15 cellular contexts compared by ENCODE assay signal in genomic region chr13:20708216-20708615, GRCh38.
"Had no signal": no experiment of that assay in that cellular context is flagged by ENCODE, and none has a peak within 500 bp of the region (broad histone marks: within the 10 kb centered on the region; RNA-seq: fewer than 3 reads in every experiment).

No MANE protein-coding gene starts in this region.

- H3K4me3 Mint-ChIP-seq: activated naive CD4-positive, alpha-beta T cell treated with anti-CD3 and anti-CD28 coated beads, Interleukin-2, amount 10 ng/mL, durations not matched to agents 7 days and 5 days; central memory CD8-positive, alpha-beta T cell; effector memory CD8-positive, alpha-beta T cell; stimulated activated effector memory CD8-positive, alpha-beta T cell treated with anti-CD3 and anti-CD28 coated beads, Interleukin-12 subunit alpha, Interleukin-12 subunit beta, amount 100 ng/mL, for 72 hours; T-helper 1 cell treated with Interleukin-12 subunit alpha and Interleukin-12 subunit beta and Interleukin-4 antibody, amounts not matched to agents 30 μg/mL and 1 μg/mL, for 36 hours had no signal

- H3K27ac Mint-ChIP-seq: activated naive CD4-positive, alpha-beta T cell treated with anti-CD3 and anti-CD28 coated beads, Interleukin-2, amount 10 ng/mL, durations not matched to agents 7 days and 5 days; effector memory CD8-positive, alpha-beta T cell; stimulated activated effector memory CD8-positive, alpha-beta T cell treated with anti-CD3 and anti-CD28 coated beads, Interleukin-12 subunit alpha, Interleukin-12 subunit beta, amount 100 ng/mL, for 72 hours; T-helper 1 cell treated with Interleukin-12 subunit alpha and Interleukin-12 subunit beta and Interleukin-4 antibody, amounts not matched to agents 30 μg/mL and 1 μg/mL, for 36 hours had no signal

- DNase-seq: activated CD4-positive, alpha-beta T cell treated with anti-CD3 and anti-CD28 coated beads for 1 hour; activated CD4-positive, alpha-beta T cell treated with anti-CD3 and anti-CD28 coated beads, Interleukin-2, amount 50 U/mL, for 48 hours; activated naive CD4-positive, alpha-beta T cell treated with anti-CD3 and anti-CD28 coated beads, Interleukin-2, amount 10 ng/mL, durations not matched to agents 7 days and 5 days; effector memory CD8-positive, alpha-beta T cell; SIG-M5; stimulated activated CD4-positive, alpha-beta T cell treated with anti-CD3 and anti-CD28 coated beads, Interleukin-12 subunit alpha, Interleukin-12 subunit beta, amount 100 ng/mL, for 4 hours; stimulated activated CD4-positive, alpha-beta T cell treated with anti-CD3 and anti-CD28 coated beads, Interleukin-2, amount 100 ng/mL, for 24 hours had no signal

- H3K36me3 ChIP-seq: ovary, sigmoid colon, tibial nerve had no signal

- ATAC-seq: body of pancreas; effector memory CD8-positive, alpha-beta T cell; stimulated activated effector memory CD8-positive, alpha-beta T cell treated with anti-CD3 and anti-CD28 coated beads, Interleukin-12 subunit alpha, Interleukin-12 subunit beta, amount 100 ng/mL, for 72 hours had no signal

- H3K36me3 Mint-ChIP-seq: activated naive CD4-positive, alpha-beta T cell treated with anti-CD3 and anti-CD28 coated beads, Interleukin-2, amount 10 ng/mL, durations not matched to agents 7 days and 5 days had no signal

- H3K9me3 Mint-ChIP-seq: activated naive CD4-positive, alpha-beta T cell treated with anti-CD3 and anti-CD28 coated beads, Interleukin-2, amount 10 ng/mL, durations not matched to agents 7 days and 5 days; central memory CD8-positive, alpha-beta T cell; effector memory CD8-positive, alpha-beta T cell; stimulated activated effector memory CD8-positive, alpha-beta T cell treated with anti-CD3 and anti-CD28 coated beads, Interleukin-12 subunit alpha, Interleukin-12 subunit beta, amount 100 ng/mL, for 72 hours; T-helper 1 cell treated with Interleukin-12 subunit alpha and Interleukin-12 subunit beta and Interleukin-4 antibody, amounts not matched to agents 30 μg/mL and 1 μg/mL, for 36 hours had no signal

- H3K9me3 ChIP-seq: body of pancreas, ovary, sigmoid colon, tibial nerve had no signal

- H3K4me3 ChIP-seq: body of pancreas, ovary, sigmoid colon, tibial nerve had no signal

- H3K27me3 ChIP-seq: body of pancreas, ovary, tibial nerve had no signal

- H3K27ac ChIP-seq: body of pancreas, ovary, VCaP had no signal
